1 cellular context compared by ENCODE assay signal in the genomic region with DNA sequence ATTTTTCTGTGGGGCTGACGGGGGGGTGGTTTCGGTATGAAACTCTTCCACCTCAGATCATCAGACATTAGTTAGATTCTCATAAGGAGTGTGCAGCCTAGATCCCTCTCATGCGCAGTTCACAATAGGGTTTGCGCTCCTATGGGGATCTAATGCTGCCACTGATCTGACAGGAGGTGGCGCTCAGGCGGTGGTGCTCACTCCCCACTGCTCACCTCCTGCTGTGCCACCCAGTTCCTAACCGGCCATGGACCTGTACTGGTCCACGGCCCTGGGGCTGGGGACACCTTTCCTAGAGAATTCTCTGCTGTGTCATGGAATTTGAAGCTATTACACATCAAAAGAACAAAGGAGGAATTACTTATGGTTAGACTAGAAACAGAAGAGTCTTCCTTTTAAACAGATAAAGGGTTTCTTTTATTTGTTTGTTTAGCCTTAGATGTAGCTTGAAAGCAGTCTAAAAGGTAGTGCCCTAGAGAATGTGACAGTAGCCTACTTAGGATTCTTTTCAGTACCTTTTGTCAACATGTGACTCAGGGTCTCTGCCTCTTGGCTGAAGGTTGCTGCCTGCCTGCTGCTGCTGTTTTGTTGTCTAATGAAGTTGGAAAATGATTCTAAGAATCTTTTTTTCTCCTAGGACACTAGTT.
TF ChIP-seq lines count a peak whose summit lies in the region.

No MANE protein-coding gene starts in this region.

TF ChIP-seq in HepG2, 621 proteins besides CTCF, POLR2A, EP300 and RAD21 (continues in another document):
- TF ChIP-seq HHEX (CRISPR knock-in tag; IDR thresholded peaks at IDR 0.05) (no peak), ZNF274 (CRISPR knock-in tag; IDR thresholded peaks at IDR 0.05) (no peak), RCOR2 (CRISPR knock-in tag; IDR thresholded peaks at IDR 0.05) (0 out of 2 replicates have a peak, but pooled peaks have one; percentile 24), GATAD2A (CRISPR knock-in tag; IDR thresholded peaks at IDR 0.05) (0 out of 2 replicates have a peak, but pooled peaks have one; percentile 22), SSRP1 (CRISPR knock-in tag; IDR thresholded peaks at IDR 0.05) (no peak), FOXP1 (IDR thresholded peaks at IDR 0.05) (no peak), FOXP1 (CRISPR knock-in tag; IDR thresholded peaks at IDR 0.05) (0 out of 2 replicates have a peak, but pooled peaks have one; percentile 12), FOXJ3 (CRISPR knock-in tag; IDR thresholded peaks at IDR 0.05; ENCODE audit: borderline replicate concordance) (no peak), ZNF674 (CRISPR knock-in tag; IDR thresholded peaks at IDR 0.05; ENCODE audit: low read depth) (no peak), RBM22 (optimal IDR thresholded peaks at IDR 0.05; ENCODE audit: low read length) (no peak), TCF12 (IDR thresholded peaks at IDR 0.05) (no peak), TCF12 (CRISPR knock-in tag; IDR thresholded peaks at IDR 0.05) (no peak), TAF15 (IDR thresholded peaks at IDR 0.05; ENCODE audit: low read depth, low read length, poor library complexity, severe bottlenecking) (no peak), NR1H2 (CRISPR knock-in tag; IDR thresholded peaks at IDR 0.05; ENCODE audit: borderline replicate concordance, low read depth) (no peak), ZFP90 (CRISPR knock-in tag; IDR thresholded peaks at IDR 0.05; ENCODE audit: borderline replicate concordance) (no peak), ZNF615 (CRISPR knock-in tag; IDR thresholded peaks at IDR 0.05; ENCODE audit: borderline replicate concordance) (no peak), SOX13 (IDR thresholded peaks at IDR 0.05) (no peak), SOX13 (CRISPR knock-in tag; conservative IDR thresholded peaks at IDR 0.05 in 1 of 2, IDR thresholded peaks at IDR 0.05 in 1 of 2) (no peak), ZNF431 (CRISPR knock-in tag; IDR thresholded peaks at IDR 0.05; ENCODE audit: borderline replicate concordance, low read depth) (no peak), TCF7 (IDR thresholded peaks at IDR 0.05; ENCODE audit: low read depth) (peak; percentile 16; the same call in 1 of the 2 replicates), HNRNPK (IDR thresholded peaks at IDR 0.05; ENCODE audit: low read depth, low read length, poor library complexity, severe bottlenecking) (no peak), FOXA1 (IDR thresholded peaks at IDR 0.05) (no peak), FOXA1 (CRISPR knock-in tag; IDR thresholded peaks at IDR 0.05) (peak; percentile 40; the same call in 1 of the 2 replicates), TRIM24 (CRISPR knock-in tag; IDR thresholded peaks at IDR 0.05) (no peak), FOXA3 (CRISPR knock-in tag; IDR thresholded peaks at IDR 0.05) (peak; percentile 69), SAP130 (CRISPR knock-in tag; IDR thresholded peaks at IDR 0.05; ENCODE audit: low read depth) (peak; percentile 51), RBAK (CRISPR knock-in tag; IDR thresholded peaks at IDR 0.05) (no peak), STAG1 (CRISPR knock-in tag; IDR thresholded peaks at IDR 0.05) (peak; percentile 4; the same call in 1 of the 2 replicates), FOSL2 (CRISPR knock-in tag; IDR thresholded peaks at IDR 0.05) (peak; percentile 73), STAT5B (CRISPR knock-in tag; IDR thresholded peaks at IDR 0.05) (no peak), ZNF234 (CRISPR knock-in tag; conservative IDR thresholded peaks at IDR 0.05) (no peak)
- TF ChIP-seq, protein P1, sequence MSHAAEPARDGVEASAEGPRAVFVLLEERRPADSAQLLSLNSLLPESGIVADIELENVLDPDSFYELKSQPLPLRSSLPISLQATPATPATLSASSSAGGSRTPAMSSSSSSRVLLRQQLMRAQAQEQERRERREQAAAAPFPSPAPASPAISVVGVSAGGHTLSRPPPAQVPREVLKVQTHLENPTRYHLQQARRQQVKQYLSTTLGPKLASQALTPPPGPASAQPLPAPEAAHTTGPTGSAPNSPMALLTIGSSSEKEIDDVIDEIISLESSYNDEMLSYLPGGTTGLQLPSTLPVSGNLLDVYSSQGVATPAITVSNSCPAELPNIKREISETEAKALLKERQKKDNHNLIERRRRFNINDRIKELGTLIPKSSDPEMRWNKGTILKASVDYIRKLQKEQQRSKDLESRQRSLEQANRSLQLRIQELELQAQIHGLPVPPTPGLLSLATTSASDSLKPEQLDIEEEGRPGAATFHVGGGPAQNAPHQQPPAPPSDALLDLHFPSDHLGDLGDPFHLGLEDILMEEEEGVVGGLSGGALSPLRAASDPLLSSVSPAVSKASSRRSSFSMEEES (CRISPR knock-in tag; IDR thresholded peaks at IDR 0.05) = no peak
- TF ChIP-seq, protein P2, sequence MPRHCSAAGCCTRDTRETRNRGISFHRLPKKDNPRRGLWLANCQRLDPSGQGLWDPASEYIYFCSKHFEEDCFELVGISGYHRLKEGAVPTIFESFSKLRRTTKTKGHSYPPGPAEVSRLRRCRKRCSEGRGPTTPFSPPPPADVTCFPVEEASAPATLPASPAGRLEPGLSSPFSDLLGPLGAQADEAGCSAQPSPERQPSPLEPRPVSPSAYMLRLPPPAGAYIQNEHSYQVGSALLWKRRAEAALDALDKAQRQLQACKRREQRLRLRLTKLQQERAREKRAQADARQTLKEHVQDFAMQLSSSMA (CRISPR knock-in tag; IDR thresholded peaks at IDR 0.05) = no peak
- TF ChIP-seq, protein P3, sequence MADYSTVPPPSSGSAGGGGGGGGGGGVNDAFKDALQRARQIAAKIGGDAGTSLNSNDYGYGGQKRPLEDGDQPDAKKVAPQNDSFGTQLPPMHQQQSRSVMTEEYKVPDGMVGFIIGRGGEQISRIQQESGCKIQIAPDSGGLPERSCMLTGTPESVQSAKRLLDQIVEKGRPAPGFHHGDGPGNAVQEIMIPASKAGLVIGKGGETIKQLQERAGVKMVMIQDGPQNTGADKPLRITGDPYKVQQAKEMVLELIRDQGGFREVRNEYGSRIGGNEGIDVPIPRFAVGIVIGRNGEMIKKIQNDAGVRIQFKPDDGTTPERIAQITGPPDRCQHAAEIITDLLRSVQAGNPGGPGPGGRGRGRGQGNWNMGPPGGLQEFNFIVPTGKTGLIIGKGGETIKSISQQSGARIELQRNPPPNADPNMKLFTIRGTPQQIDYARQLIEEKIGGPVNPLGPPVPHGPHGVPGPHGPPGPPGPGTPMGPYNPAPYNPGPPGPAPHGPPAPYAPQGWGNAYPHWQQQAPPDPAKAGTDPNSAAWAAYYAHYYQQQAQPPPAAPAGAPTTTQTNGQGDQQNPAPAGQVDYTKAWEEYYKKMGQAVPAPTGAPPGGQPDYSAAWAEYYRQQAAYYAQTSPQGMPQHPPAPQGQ (CRISPR knock-in tag; IDR thresholded peaks at IDR 0.05; ENCODE audit: borderline replicate concordance) = no peak
- TF ChIP-seq, protein P4, sequence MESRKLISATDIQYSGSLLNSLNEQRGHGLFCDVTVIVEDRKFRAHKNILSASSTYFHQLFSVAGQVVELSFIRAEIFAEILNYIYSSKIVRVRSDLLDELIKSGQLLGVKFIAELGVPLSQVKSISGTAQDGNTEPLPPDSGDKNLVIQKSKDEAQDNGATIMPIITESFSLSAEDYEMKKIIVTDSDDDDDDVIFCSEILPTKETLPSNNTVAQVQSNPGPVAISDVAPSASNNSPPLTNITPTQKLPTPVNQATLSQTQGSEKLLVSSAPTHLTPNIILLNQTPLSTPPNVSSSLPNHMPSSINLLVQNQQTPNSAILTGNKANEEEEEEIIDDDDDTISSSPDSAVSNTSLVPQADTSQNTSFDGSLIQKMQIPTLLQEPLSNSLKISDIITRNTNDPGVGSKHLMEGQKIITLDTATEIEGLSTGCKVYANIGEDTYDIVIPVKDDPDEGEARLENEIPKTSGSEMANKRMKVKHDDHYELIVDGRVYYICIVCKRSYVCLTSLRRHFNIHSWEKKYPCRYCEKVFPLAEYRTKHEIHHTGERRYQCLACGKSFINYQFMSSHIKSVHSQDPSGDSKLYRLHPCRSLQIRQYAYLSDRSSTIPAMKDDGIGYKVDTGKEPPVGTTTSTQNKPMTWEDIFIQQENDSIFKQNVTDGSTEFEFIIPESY (CRISPR knock-in tag; IDR thresholded peaks at IDR 0.05) = peak; percentile 89; the same call in 1 of the 2 replicates
- TF ChIP-seq, protein P5, sequence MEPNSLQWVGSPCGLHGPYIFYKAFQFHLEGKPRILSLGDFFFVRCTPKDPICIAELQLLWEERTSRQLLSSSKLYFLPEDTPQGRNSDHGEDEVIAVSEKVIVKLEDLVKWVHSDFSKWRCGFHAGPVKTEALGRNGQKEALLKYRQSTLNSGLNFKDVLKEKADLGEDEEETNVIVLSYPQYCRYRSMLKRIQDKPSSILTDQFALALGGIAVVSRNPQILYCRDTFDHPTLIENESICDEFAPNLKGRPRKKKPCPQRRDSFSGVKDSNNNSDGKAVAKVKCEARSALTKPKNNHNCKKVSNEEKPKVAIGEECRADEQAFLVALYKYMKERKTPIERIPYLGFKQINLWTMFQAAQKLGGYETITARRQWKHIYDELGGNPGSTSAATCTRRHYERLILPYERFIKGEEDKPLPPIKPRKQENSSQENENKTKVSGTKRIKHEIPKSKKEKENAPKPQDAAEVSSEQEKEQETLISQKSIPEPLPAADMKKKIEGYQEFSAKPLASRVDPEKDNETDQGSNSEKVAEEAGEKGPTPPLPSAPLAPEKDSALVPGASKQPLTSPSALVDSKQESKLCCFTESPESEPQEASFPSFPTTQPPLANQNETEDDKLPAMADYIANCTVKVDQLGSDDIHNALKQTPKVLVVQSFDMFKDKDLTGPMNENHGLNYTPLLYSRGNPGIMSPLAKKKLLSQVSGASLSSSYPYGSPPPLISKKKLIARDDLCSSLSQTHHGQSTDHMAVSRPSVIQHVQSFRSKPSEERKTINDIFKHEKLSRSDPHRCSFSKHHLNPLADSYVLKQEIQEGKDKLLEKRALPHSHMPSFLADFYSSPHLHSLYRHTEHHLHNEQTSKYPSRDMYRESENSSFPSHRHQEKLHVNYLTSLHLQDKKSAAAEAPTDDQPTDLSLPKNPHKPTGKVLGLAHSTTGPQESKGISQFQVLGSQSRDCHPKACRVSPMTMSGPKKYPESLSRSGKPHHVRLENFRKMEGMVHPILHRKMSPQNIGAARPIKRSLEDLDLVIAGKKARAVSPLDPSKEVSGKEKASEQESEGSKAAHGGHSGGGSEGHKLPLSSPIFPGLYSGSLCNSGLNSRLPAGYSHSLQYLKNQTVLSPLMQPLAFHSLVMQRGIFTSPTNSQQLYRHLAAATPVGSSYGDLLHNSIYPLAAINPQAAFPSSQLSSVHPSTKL (CRISPR knock-in tag; IDR thresholded peaks at IDR 0.05) = peak; percentile 29; the same call in 1 of the 2 replicates
- TF ChIP-seq, protein P6, sequence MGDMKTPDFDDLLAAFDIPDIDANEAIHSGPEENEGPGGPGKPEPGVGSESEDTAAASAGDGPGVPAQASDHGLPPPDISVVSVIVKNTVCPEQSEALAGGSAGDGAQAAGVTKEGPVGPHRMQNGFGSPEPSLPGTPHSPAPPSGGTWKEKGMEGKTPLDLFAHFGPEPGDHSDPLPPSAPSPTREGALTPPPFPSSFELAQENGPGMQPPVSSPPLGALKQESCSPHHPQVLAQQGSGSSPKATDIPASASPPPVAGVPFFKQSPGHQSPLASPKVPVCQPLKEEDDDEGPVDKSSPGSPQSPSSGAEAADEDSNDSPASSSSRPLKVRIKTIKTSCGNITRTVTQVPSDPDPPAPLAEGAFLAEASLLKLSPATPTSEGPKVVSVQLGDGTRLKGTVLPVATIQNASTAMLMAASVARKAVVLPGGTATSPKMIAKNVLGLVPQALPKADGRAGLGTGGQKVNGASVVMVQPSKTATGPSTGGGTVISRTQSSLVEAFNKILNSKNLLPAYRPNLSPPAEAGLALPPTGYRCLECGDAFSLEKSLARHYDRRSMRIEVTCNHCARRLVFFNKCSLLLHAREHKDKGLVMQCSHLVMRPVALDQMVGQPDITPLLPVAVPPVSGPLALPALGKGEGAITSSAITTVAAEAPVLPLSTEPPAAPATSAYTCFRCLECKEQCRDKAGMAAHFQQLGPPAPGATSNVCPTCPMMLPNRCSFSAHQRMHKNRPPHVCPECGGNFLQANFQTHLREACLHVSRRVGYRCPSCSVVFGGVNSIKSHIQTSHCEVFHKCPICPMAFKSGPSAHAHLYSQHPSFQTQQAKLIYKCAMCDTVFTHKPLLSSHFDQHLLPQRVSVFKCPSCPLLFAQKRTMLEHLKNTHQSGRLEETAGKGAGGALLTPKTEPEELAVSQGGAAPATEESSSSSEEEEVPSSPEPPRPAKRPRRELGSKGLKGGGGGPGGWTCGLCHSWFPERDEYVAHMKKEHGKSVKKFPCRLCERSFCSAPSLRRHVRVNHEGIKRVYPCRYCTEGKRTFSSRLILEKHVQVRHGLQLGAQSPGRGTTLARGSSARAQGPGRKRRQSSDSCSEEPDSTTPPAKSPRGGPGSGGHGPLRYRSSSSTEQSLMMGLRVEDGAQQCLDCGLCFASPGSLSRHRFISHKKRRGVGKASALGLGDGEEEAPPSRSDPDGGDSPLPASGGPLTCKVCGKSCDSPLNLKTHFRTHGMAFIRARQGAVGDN (CRISPR knock-in tag; IDR thresholded peaks at IDR 0.05) = peak; percentile 20; the same call in 1 of the 2 replicates
- TF ChIP-seq, protein P7, sequence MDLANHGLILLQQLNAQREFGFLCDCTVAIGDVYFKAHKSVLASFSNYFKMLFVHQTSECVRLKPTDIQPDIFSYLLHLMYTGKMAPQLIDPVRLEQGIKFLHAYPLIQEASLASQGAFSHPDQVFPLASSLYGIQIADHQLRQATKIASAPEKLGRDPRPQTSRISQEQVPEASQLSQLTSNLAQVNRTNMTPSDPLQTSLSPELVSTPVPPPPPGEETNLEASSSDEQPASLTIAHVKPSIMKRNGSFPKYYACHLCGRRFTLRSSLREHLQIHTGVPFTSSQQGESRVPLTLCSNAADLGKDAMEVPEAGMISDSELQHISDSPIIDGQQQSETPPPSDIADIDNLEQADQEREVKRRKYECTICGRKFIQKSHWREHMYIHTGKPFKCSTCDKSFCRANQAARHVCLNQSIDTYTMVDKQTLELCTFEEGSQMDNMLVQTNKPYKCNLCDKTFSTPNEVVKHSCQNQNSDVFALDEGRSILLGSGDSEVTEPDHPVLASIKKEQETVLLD (CRISPR knock-in tag; IDR thresholded peaks at IDR 0.05; ENCODE audit: low read depth) = no peak
- TF ChIP-seq, protein P8, sequence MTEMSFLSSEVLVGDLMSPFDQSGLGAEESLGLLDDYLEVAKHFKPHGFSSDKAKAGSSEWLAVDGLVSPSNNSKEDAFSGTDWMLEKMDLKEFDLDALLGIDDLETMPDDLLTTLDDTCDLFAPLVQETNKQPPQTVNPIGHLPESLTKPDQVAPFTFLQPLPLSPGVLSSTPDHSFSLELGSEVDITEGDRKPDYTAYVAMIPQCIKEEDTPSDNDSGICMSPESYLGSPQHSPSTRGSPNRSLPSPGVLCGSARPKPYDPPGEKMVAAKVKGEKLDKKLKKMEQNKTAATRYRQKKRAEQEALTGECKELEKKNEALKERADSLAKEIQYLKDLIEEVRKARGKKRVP (CRISPR knock-in tag; IDR thresholded peaks at IDR 0.05) = no peak
